Comparison of ENCODE assay signal across 1 cellular context in the genomic region with DNA sequence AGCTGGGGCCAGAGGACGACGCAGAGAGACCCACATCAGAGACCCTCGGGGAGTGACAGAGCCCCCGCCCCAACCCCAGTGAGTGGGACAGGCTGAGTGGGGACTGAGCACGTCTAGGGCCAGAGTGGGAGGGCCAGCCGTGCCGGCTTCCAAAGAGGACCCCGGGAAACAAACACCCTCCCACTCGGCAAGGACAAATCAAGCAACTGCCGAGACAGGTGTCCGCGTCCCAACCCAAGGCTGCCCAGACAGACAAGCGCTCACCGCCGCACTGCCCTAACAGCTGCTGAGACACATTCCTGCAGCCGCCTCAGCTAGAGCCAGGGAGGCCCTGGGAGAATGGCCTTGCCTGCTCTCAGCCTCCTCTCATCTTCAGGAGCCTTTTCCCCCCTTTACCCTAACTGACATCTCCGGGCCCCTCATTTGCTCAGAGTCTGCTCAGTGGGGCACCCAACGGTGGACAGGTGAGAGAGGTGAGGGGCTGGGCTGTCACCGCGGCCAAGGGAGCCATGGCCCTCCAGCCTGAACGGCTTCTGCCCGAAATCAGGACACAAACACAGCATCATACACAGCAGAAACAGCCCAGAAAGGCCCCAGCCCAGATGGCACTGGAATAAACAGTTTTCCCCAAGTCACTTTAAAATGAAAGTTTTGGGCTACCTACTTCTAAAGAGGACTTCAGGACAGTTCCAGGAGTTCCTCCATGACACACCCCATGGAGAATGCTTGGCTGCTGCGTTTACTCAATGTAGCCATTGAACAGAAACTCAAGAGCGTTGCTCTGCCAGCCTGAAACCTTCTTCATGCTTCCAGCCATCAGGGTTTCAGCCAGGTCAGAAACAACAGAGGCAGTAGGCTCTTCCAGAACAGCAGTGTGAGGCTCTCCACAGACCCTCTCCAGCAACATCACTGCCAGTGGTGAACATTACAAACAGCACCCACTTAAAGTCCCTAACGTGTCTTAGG.
TF ChIP-seq lines count a peak whose summit lies in the region.

No MANE protein-coding gene starts in this region.

TF ChIP-seq in GM23338, 12 proteins besides CTCF, POLR2A, EP300 and RAD21 (continued from another document):
- no peak for TF ChIP-seq NANOG (IDR thresholded peaks at IDR 0.05; ENCODE audit: borderline replicate concordance)
- no peak for TF ChIP-seq ZNF114 (CRISPR knock-in tag; IDR thresholded peaks at IDR 0.05)
- TF ChIP-seq, protein P1, sequence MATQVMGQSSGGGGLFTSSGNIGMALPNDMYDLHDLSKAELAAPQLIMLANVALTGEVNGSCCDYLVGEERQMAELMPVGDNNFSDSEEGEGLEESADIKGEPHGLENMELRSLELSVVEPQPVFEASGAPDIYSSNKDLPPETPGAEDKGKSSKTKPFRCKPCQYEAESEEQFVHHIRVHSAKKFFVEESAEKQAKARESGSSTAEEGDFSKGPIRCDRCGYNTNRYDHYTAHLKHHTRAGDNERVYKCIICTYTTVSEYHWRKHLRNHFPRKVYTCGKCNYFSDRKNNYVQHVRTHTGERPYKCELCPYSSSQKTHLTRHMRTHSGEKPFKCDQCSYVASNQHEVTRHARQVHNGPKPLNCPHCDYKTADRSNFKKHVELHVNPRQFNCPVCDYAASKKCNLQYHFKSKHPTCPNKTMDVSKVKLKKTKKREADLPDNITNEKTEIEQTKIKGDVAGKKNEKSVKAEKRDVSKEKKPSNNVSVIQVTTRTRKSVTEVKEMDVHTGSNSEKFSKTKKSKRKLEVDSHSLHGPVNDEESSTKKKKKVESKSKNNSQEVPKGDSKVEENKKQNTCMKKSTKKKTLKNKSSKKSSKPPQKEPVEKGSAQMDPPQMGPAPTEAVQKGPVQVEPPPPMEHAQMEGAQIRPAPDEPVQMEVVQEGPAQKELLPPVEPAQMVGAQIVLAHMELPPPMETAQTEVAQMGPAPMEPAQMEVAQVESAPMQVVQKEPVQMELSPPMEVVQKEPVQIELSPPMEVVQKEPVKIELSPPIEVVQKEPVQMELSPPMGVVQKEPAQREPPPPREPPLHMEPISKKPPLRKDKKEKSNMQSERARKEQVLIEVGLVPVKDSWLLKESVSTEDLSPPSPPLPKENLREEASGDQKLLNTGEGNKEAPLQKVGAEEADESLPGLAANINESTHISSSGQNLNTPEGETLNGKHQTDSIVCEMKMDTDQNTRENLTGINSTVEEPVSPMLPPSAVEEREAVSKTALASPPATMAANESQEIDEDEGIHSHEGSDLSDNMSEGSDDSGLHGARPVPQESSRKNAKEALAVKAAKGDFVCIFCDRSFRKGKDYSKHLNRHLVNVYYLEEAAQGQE (IDR thresholded peaks at IDR 0.05; ENCODE audit: unreplicated experiment), result no peak
- TF ChIP-seq, protein P2, sequence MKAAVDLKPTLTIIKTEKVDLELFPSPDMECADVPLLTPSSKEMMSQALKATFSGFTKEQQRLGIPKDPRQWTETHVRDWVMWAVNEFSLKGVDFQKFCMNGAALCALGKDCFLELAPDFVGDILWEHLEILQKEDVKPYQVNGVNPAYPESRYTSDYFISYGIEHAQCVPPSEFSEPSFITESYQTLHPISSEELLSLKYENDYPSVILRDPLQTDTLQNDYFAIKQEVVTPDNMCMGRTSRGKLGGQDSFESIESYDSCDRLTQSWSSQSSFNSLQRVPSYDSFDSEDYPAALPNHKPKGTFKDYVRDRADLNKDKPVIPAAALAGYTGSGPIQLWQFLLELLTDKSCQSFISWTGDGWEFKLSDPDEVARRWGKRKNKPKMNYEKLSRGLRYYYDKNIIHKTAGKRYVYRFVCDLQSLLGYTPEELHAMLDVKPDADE (IDR thresholded peaks at IDR 0.05), result no peak
- TF ChIP-seq POLR2AphosphoS5 (IDR thresholded peaks at IDR 0.05; ENCODE audit: low read depth), result no peak
- TF ChIP-seq EZH2phosphoT487 (IDR thresholded peaks at IDR 0.05; ENCODE audit: unreplicated experiment), result no peak
- TF ChIP-seq CREB1 (CRISPR knock-in tag; IDR thresholded peaks at IDR 0.05; ENCODE audit: low read depth), result no peak
- TF ChIP-seq, protein P3, sequence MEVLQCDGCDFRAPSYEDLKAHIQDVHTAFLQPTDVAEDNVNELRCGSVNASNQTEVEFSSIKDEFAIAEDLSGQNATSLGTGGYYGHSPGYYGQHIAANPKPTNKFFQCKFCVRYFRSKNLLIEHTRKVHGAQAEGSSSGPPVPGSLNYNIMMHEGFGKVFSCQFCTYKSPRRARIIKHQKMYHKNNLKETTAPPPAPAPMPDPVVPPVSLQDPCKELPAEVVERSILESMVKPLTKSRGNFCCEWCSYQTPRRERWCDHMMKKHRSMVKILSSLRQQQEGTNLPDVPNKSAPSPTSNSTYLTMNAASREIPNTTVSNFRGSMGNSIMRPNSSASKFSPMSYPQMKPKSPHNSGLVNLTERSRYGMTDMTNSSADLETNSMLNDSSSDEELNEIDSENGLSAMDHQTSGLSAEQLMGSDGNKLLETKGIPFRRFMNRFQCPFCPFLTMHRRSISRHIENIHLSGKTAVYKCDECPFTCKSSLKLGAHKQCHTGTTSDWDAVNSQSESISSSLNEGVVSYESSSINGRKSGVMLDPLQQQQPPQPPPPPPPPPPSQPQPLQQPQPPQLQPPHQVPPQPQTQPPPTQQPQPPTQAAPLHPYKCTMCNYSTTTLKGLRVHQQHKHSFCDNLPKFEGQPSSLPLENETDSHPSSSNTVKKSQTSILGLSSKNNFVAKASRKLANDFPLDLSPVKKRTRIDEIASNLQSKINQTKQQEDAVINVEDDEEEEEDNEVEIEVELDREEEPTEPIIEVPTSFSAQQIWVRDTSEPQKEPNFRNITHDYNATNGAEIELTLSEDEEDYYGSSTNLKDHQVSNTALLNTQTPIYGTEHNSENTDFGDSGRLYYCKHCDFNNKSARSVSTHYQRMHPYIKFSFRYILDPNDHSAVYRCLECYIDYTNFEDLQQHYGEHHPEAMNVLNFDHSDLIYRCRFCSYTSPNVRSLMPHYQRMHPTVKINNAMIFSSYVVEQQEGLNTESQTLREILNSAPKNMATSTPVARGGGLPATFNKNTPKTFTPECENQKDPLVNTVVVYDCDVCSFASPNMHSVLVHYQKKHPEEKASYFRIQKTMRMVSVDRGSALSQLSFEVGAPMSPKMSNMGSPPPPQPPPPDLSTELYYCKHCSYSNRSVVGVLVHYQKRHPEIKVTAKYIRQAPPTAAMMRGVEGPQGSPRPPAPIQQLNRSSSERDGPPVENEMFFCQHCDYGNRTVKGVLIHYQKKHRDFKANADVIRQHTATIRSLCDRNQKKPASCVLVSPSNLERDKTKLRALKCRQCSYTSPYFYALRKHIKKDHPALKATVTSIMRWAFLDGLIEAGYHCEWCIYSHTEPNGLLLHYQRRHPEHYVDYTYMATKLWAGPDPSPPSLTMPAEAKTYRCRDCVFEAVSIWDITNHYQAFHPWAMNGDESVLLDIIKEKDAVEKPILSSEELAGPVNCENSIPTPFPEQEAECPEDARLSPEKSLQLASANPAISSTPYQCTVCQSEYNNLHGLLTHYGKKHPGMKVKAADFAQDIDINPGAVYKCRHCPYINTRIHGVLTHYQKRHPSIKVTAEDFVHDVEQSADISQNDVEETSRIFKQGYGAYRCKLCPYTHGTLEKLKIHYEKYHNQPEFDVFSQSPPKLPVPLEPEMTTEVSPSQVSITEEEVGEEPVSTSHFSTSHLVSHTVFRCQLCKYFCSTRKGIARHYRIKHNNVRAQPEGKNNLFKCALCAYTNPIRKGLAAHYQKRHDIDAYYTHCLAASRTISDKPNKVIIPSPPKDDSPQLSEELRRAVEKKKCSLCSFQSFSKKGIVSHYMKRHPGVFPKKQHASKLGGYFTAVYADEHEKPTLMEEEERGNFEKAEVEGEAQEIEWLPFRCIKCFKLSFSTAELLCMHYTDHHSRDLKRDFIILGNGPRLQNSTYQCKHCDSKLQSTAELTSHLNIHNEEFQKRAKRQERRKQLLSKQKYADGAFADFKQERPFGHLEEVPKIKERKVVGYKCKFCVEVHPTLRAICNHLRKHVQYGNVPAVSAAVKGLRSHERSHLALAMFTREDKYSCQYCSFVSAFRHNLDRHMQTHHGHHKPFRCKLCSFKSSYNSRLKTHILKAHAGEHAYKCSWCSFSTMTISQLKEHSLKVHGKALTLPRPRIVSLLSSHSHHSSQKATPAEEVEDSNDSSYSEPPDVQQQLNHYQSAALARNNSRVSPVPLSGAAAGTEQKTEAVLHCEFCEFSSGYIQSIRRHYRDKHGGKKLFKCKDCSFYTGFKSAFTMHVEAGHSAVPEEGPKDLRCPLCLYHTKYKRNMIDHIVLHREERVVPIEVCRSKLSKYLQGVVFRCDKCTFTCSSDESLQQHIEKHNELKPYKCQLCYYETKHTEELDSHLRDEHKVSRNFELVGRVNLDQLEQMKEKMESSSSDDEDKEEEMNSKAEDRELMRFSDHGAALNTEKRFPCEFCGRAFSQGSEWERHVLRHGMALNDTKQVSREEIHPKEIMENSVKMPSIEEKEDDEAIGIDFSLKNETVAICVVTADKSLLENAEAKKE (CRISPR knock-in tag; IDR thresholded peaks at IDR 0.05), result no peak
- TF ChIP-seq EZH2 (IDR thresholded peaks at IDR 0.05; ENCODE audit: low read depth, unreplicated experiment), result no peak
- no peak for TF ChIP-seq STAT1 (IDR thresholded peaks at IDR 0.05; ENCODE audit: unreplicated experiment)
